In the genomic region with DNA sequence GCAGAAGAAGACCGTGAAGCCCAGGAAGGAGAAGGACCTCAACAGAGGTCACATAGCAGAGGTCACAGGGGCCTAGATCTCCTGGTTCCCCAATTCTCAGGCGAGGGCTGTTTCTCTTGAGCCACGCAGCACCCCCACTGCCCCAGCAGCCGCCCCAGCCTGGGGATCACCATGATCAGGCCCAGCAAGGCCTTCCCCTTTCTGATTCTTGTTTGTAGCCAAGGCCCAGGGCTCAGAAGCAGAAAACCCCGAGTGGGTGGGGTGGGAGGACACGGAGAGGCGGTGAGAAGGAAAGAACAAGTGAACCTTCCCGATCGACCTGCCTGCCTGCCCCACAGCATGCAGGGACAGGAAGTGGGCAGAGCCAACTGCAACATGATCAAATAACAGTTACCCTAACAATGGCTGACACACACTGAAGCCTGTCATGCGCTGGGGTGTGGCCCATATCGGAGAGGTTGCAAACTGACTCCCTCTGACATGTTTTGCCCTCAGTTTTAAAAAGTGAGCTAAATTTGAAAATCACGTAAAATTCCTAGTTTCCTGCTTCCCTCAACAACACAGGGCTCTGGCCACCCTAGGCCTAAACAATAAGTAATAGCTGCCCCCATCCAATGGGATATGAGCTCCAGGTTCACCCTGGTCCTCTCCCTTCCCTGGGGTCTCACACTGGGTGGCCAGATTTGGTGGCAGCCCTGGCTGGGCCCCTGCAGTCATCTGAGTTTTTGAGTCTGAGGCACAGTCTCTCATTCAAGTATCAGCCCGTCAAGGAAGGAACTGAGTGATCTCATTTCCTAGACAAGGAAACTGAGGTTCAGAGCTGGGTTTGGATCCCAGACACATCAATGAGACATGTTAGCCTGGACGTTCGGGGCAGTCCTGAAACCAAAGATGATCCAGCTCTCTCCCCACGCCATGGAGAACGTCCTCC, we compare ENCODE assay signal across 8 cellular contexts.
DNase-seq lines count a peak whose midpoint lies in the region; ATAC-seq lines count a peak whose summit lies in the region.

No MANE protein-coding gene starts in this region.

- intact Hi-C loops in posterior cingulate gyrus (cut with DNase I): no loop called here

- no peaks in the 10 kb centered on the region for H3K9me3 ChIP-seq in muscle layer of duodenum (ENCODE audit: control insufficient read depth in 1 of 2, low read length in 2 of 2)

- peak overlapping the region; percentile 67 for H3K27ac ChIP-seq in cingulate gyrus (ENCODE audit: low read depth, low read length)
- H3K27ac ChIP-seq in muscle layer of duodenum (ENCODE audit: low read length): peak overlapping the region; percentile 58

- ATAC-seq in GM18870 (IDR thresholded peaks at IDR 0.05; ENCODE audit: unreplicated experiment): peak; percentile 69
- no peak for ATAC-seq in GM21737 (IDR thresholded peaks at IDR 0.05; ENCODE audit: unreplicated experiment)

- peaks cover 8 to 36% of the 10 kb centered on the region in 2 donors for H3K4me1 ChIP-seq in muscle layer of duodenum (ENCODE audit: control insufficient read depth in 1 of 2, insufficient read depth in 2 of 2, low read length in 2 of 2)

- peaks cover 10 to 19% of the 10 kb centered on the region in 2 donors for H3K36me3 ChIP-seq in muscle layer of duodenum (ENCODE audit: control insufficient read depth in 1 of 2, insufficient read depth in 2 of 2, low read length in 2 of 2)

- H3K27me3 ChIP-seq in muscle layer of duodenum (ENCODE audit: low read depth, low read length): no peaks in the 10 kb centered on the region

- H3K4me3 ChIP-seq in muscle layer of duodenum (ENCODE audit: low read depth in 1 of 2, low read length in 2 of 2): no peak overlapping the region

- DNase-seq in HK-2 (ENCODE audit: unreplicated experiment): peak; percentile 28
- peak; percentile 68 for DNase-seq in activated CD4-positive, CD25-positive, alpha-beta regulatory T cell treated with anti-CD3 and anti-CD28 coated beads, Interleukin-2, amount 50 U/mL, for 16 hours (ENCODE audit: low read depth, low spot score)
- peak; percentile 80 for DNase-seq in stimulated activated naive CD4-positive, alpha-beta T cell treated with Interleukin-2 at 50 U/mL for 16 hours (lab: John Stamatoyannopoulos, UW)
- DNase-seq in posterior cingulate gyrus: no peak

Comparison
In these comparisons a context has a peak if more than half of its experiments do, and no peak if none do; other contexts are left out.
1. DNase-seq: peak in HK-2 (single experiment), activated CD4-positive, CD25-positive, alpha-beta regulatory T cell treated with anti-CD3 and anti-CD28 coated beads, Interleukin-2, amount 50 U/mL, for 16 hours (single experiment) and stimulated activated naive CD4-positive, alpha-beta T cell treated with Interleukin-2 at 50 U/mL for 16 hours (single experiment); none in posterior cingulate gyrus (0 of 10).